In genomic region chr10:70166394-70166793, GRCh38 we compare ENCODE assay signal across 13 cellular contexts.
"Had no signal": no experiment of that assay in that cellular context is flagged by ENCODE, and none has a peak within 500 bp of the region (broad histone marks: within the 10 kb centered on the region; RNA-seq: fewer than 3 reads in every experiment).

No MANE protein-coding gene starts in this region.

- H3K9me3 Mint-ChIP-seq: activated naive CD4-positive, alpha-beta T cell treated with anti-CD3 and anti-CD28 coated beads, Interleukin-2, amount 50 U/mL, for 72 hours; neural progenitor cell had no signal

- DNase-seq: activated CD4-positive, alpha-beta T cell treated with anti-CD3 and anti-CD28 coated beads, Interleukin-2, amount 50 U/mL, for 4 hours; activated CD4-positive, CD25-positive, alpha-beta regulatory T cell; anterior cingulate cortex; hippocampal formation; SK-N-SH; stimulated activated CD4-positive, alpha-beta T cell treated with anti-CD3 and anti-CD28 coated beads, Interleukin-15, amount 100 ng/mL, for 24 hours; stimulated activated CD4-positive, alpha-beta T cell treated with anti-CD3 and anti-CD28 coated beads, Interleukin-4, amount 100 ng/mL, for 24 hours; T-helper 17 cell; tibial artery had no signal

- H3K4me2 ChIP-seq: neural progenitor cell, SK-N-SH had no signal

- H3K27me3 Mint-ChIP-seq: T-helper 17 cell had no signal

- H3K27me3 ChIP-seq: breast epithelium, neural progenitor cell, tibial artery had no signal

- H3K9me3 ChIP-seq: breast epithelium, SK-N-SH, tibial artery had no signal

- H2AFZ ChIP-seq: neural progenitor cell, parathyroid adenoma had no signal

- H3K9ac ChIP-seq: neural progenitor cell, parathyroid adenoma, SK-N-SH had no signal

- H3K27ac ChIP-seq: breast epithelium, neural progenitor cell, parathyroid adenoma, tibial artery had no signal

- H3K27ac Mint-ChIP-seq: neural progenitor cell, T-helper 17 cell had no signal

- H3K4me3 Mint-ChIP-seq: neural progenitor cell had no signal

- ATAC-seq: activated naive CD4-positive, alpha-beta T cell treated with anti-CD3 and anti-CD28 coated beads, Interleukin-2, amount 50 U/mL, for 72 hours; T-helper 17 cell had no signal
